1 cellular context compared by ENCODE assay signal in genomic region chr4:184451726-184452125, GRCh38.
TF ChIP-seq lines count a peak whose summit lies in the region.

No MANE protein-coding gene starts in this region.

TF ChIP-seq in IMR-90, 13 proteins besides CTCF, POLR2A, EP300 and RAD21 (continued from another document):
- TF ChIP-seq ELK1 (IDR thresholded peaks at IDR 0.05; ENCODE audit: borderline replicate concordance, low read depth, low read length) (no peak), MAZ (IDR thresholded peaks at IDR 0.05; ENCODE audit: borderline replicate concordance, low read depth, low read length) (no peak), CEBPB (IDR thresholded peaks at IDR 0.05; ENCODE audit: low read depth, low read length) (no peak), NFE2L2 (IDR thresholded peaks at IDR 0.05; ENCODE audit: low read depth, low read length) (no peak)
